1 cellular context compared by ENCODE assay signal in the genomic region with DNA sequence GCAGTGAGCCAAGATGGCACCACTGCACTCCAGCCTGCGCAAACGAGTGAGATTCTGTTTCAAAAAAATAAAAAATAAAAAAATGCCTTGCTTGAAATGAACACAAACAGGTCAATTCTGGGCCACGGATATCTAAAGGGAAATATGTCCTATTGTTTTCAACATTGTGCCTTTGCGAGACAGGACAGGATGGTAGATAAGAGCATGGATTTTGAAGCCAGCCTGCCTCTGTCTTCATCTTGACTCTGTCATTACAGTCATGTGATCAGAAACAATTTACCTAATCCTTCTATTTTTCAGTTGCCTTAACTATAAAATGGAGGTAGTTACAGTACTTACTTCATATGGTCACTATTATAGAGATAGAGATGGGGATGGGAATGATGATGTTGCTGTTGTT.
TF ChIP-seq lines count a peak whose summit lies in the region.

No MANE protein-coding gene starts in this region.

TF ChIP-seq in HepG2, 621 proteins besides CTCF, POLR2A, EP300 and RAD21:
- no peak for TF ChIP-seq SAP130 (CRISPR knock-in tag; IDR thresholded peaks at IDR 0.05; ENCODE audit: low read depth)
- TF ChIP-seq ZFP36L2 (CRISPR knock-in tag; IDR thresholded peaks at IDR 0.05), result no peak
